In genomic region chr1:43274804-43275180, GRCh38 we compare ENCODE assay signal across 12 cellular contexts. TPM values are rescaled to one million over a fixed set of nuclear protein-coding genes. Genes with fewer than 3 reads are reported as not detected.
DNase-seq lines count a peak whose midpoint lies in the region; ATAC-seq and TF ChIP-seq lines count a peak whose summit lies in the region.
"Had no signal": no experiment of that assay in that cellular context is flagged by ENCODE, and none has a peak within 500 bp of the region (broad histone marks: within the 10 kb centered on the region; RNA-seq: fewer than 3 reads in every experiment).

No MANE protein-coding gene starts in this region.

- peaks cover 2% of the 10 kb centered on the region for H3K9me3 Mint-ChIP-seq in CD4-positive, alpha-beta T cell
- no peaks in the 10 kb centered on the region for H3K9me3 Mint-ChIP-seq in chondrocyte (ENCODE audit: low read depth)
- H3K9me3 Mint-ChIP-seq in neural progenitor cell: peaks cover under 1% of the 10 kb centered on the region
- H3K9me3 Mint-ChIP-seq: memory B cell had no signal

- H3K27ac ChIP-seq in CD4-positive, alpha-beta T cell (ENCODE audit: low read depth, low read length): no peak overlapping the region
- H3K27ac ChIP-seq in IMR-90 (ENCODE audit: insufficient read depth, low read length): no peak overlapping the region
- H3K27ac ChIP-seq in neural progenitor cell: no peak overlapping the region

- H2BK15ac ChIP-seq in IMR-90 (ENCODE audit: low read depth, low read length): peak overlapping the region; percentile 68; the same call in 1 of the 3 replicates

- dilution Hi-C loops in IMR-90 (cut with HindIII; ENCODE audit: low sequenced_read_pairs, unreplicated experiment): no loop called here

- no peaks in the 10 kb centered on the region for H3F3A ChIP-seq in neural progenitor cell (ENCODE audit: low read depth)

- H3K4me3 Mint-ChIP-seq in CD4-positive, alpha-beta T cell: no peak overlapping the region
- H3K4me3 Mint-ChIP-seq in chondrocyte (ENCODE audit: unreplicated experiment) (no peak overlapping the region), neural progenitor cell (no peak overlapping the region)

- H2BK20ac ChIP-seq in IMR-90 (ENCODE audit: low read depth, low read length): no peak overlapping the region

- no peaks in the 10 kb centered on the region for H3K9me3 ChIP-seq in CD4-positive, alpha-beta T cell (ENCODE audit: control insufficient read depth, low read length)
- no peaks in the 10 kb centered on the region for H3K9me3 ChIP-seq in IMR-90 (ENCODE audit: control insufficient read depth, insufficient read depth, low read length)
- no peaks in the 10 kb centered on the region for H3K9me3 ChIP-seq in neural progenitor cell (ENCODE audit: low read depth)

- no peaks in the 10 kb centered on the region for H3K27me3 ChIP-seq in CD4-positive, alpha-beta T cell (ENCODE audit: control insufficient read depth, insufficient read depth, low read length)
- H3K27me3 ChIP-seq in IMR-90 (ENCODE audit: control insufficient read depth, insufficient read depth, low read length): peaks cover 12% of the 10 kb centered on the region; the same call in 1 of the 2 replicates
- H3K27me3 ChIP-seq in neural progenitor cell: no peaks in the 10 kb centered on the region

- H4K5ac ChIP-seq in IMR-90 (ENCODE audit: low read depth, low read length): peak overlapping the region; percentile 57; the same call in 1 of the 2 replicates

- H2AK5ac ChIP-seq in IMR-90 (ENCODE audit: low read depth, low read length): no peak overlapping the region

- H3K23ac ChIP-seq in IMR-90 (ENCODE audit: low read depth, low read length): no peak overlapping the region

- peak overlapping the region; percentile 1; the same call in 1 of the 2 replicates for H3K4ac ChIP-seq in IMR-90 (ENCODE audit: low read depth, low read length)

- no peak for TF ChIP-seq POLR2A in IMR-90 (IDR thresholded peaks at IDR 0.05; ENCODE audit: low read depth, low read length)

- POLR2A ChIA-PET in CD4-positive, alpha-beta T cell (lab: Charles Lee): interaction anchor here (1.5 kb wide), 1 partner anchor 115 kb away, joined by 5 read pairs; the partner anchor contains the start of genes MED8 and SZT2
- POLR2A ChIA-PET in IMR-90 (lab: Charles Lee; ENCODE audit: unreplicated experiment): no interaction called here

- intact Hi-C loops in CD4-positive, alpha-beta T cell (cut with DNase I, micrococcal nuclease): no loop called here
- intact Hi-C loops in IMR-90 (cut with micrococcal nuclease): no loop called here

- no peaks in the 10 kb centered on the region; the same call in 1 of the 2 replicates for H3K9me1 ChIP-seq in IMR-90 (ENCODE audit: insufficient read depth, low read length)

- in situ Hi-C loops in IMR-90 (cut with MboI; ENCODE audit: low sequenced_read_pairs): no loop called here

- CTCF ChIA-PET in CD4-positive, alpha-beta T cell (lab: Charles Lee): no interaction called here
- CTCF ChIA-PET in IMR-90 (lab: Yijun Ruan, JAX): no interaction called here

- H3K4me3 ChIP-seq in IMR-90 (ENCODE audit: insufficient read depth, low read depth, low read length) (no peak overlapping the region), neural progenitor cell (no peak overlapping the region)

- H3K36me3 ChIP-seq in IMR-90 (ENCODE audit: control insufficient read depth, insufficient read depth, low read length) (no peaks in the 10 kb centered on the region), neural progenitor cell (no peaks in the 10 kb centered on the region)

- H4K8ac ChIP-seq in IMR-90 (ENCODE audit: low read depth in 2 of 2, low read length in 2 of 2): peak overlapping the region; percentile 92 to 96

- no peak for TF ChIP-seq RAD21 in IMR-90 (IDR thresholded peaks at IDR 0.05; ENCODE audit: low read length)

- peak overlapping the region; percentile 1 for H2AK9ac ChIP-seq in IMR-90 (replicated peaks; ENCODE audit: low read depth, low read length, poor library complexity)

- H2BK120ac ChIP-seq in IMR-90 (ENCODE audit: low read depth, low read length): peak overlapping the region; percentile 63; the same call in 1 of the 2 replicates

- H2AFZ ChIP-seq in IMR-90 (replicated peaks; ENCODE audit: low read length, poor library complexity) (peak overlapping the region; percentile 88), neural progenitor cell (replicated peaks) (no peak overlapping the region)

- WGBS in IMR-90 (ENCODE audit: extremely low coverage in 2 of 2, insufficient read length in 1 of 2), 2 experiments: 85% methylated on average over 3 of the region's 8 CpGs; no CpG with 5 or more reads in 1 of the 2 experiments

- H3K56ac ChIP-seq in IMR-90 (ENCODE audit: extremely low read depth, insufficient read depth, low read length): no peak overlapping the region

- no peak for DNase-seq in CD4-positive, alpha-beta T cell
- no peak for DNase-seq in IMR-90
- peak; percentile 33 for DNase-seq in chondrocyte (ENCODE audit: low spot score)
- DNase-seq in neural progenitor cell (ENCODE audit: low spot score): no peak
- no peak for DNase-seq in effector CD4-positive, alpha-beta T cell
- no peak for DNase-seq in NCI-H1048 (lab: John Stamatoyannopoulos, UW)
- DNase-seq in NCI-H2171 (lab: John Stamatoyannopoulos, UW): no peak
- DNase-seq: glutamatergic neuron had no signal

- H3K27ac Mint-ChIP-seq in CD4-positive, alpha-beta T cell: peak overlapping the region; percentile 65
- peak overlapping the region; percentile 42 for H3K27ac Mint-ChIP-seq in chondrocyte (ENCODE audit: unreplicated experiment)
- H3K27ac Mint-ChIP-seq in neural progenitor cell: peak overlapping the region; percentile 43
- H3K27ac Mint-ChIP-seq: memory B cell had no signal

- H3K79me1 ChIP-seq in IMR-90 (ENCODE audit: low read depth in 1 of 2, low read length in 2 of 2): no peaks in the 10 kb centered on the region

- H4K20me1 ChIP-seq in IMR-90 (ENCODE audit: insufficient read depth, low read length): no peaks in the 10 kb centered on the region
- no peaks in the 10 kb centered on the region for H4K20me1 ChIP-seq in neural progenitor cell (ENCODE audit: low read depth)

- peaks cover 17% of the 10 kb centered on the region for H3K27me3 Mint-ChIP-seq in CD4-positive, alpha-beta T cell
- peaks cover 2% of the 10 kb centered on the region for H3K27me3 Mint-ChIP-seq in chondrocyte (ENCODE audit: low read depth)
- peaks cover 21% of the 10 kb centered on the region for H3K27me3 Mint-ChIP-seq in neural progenitor cell (ENCODE audit: insufficient read depth, low read depth)

- H3K4me1 ChIP-seq in IMR-90 (ENCODE audit: control insufficient read depth, insufficient read depth, low read length) (0 out of 2 replicates have a peak, but pooled peaks cover 3% of the 10 kb centered on the region), neural progenitor cell (peaks cover 13% of the 10 kb centered on the region)

- no peaks in the 10 kb centered on the region for H3K79me2 ChIP-seq in neural progenitor cell (ENCODE audit: low read depth)

- no peak for ATAC-seq in CD4-positive, alpha-beta T cell (ENCODE audit: poor library complexity)
- ATAC-seq in IMR-90 (ENCODE audit: low read depth): no peak
- ATAC-seq: HCT116, Panc1 had no signal

- H3K4me2 ChIP-seq in IMR-90 (ENCODE audit: low read depth, low read length) (no peak overlapping the region), neural progenitor cell (no peak overlapping the region)

- no TSS peak for BruUV-seq in IMR-90 (replicated peaks; lab: Mats Ljungman, UMichigan)

- H2BK5ac ChIP-seq in IMR-90 (ENCODE audit: low read depth, low read length, poor library complexity, severe bottlenecking): no peak overlapping the region

- peak overlapping the region; percentile 23; the same call in 1 of the 2 replicates for H4K91ac ChIP-seq in IMR-90 (ENCODE audit: insufficient read depth, low read depth, low read length)

- no peaks in the 10 kb centered on the region for H3K36me3 Mint-ChIP-seq in CD4-positive, alpha-beta T cell (ENCODE audit: low read depth)
- H3K36me3 Mint-ChIP-seq in chondrocyte (ENCODE audit: low read depth) (no peaks in the 10 kb centered on the region), neural progenitor cell (no peaks in the 10 kb centered on the region)
- H3K36me3 Mint-ChIP-seq: memory B cell had no signal

- H3K4me1 Mint-ChIP-seq in CD4-positive, alpha-beta T cell (ENCODE audit: low read depth): peaks cover 34% of the 10 kb centered on the region
- H3K4me1 Mint-ChIP-seq in chondrocyte (ENCODE audit: low read depth) (peaks cover 12% of the 10 kb centered on the region), neural progenitor cell (peaks cover 3% of the 10 kb centered on the region)

- H3K9ac ChIP-seq in IMR-90 (ENCODE audit: low read depth, low read length): no peak overlapping the region
- H3K9ac ChIP-seq in neural progenitor cell: no peak overlapping the region

- H3K18ac ChIP-seq in IMR-90 (ENCODE audit: low read depth, low read length): no peak overlapping the region

- H3K14ac ChIP-seq in IMR-90 (replicated peaks; ENCODE audit: low read depth, low read length): peak overlapping the region; percentile 54

- TF ChIP-seq CTCF in CD4-positive, alpha-beta T cell (IDR thresholded peaks at IDR 0.05): no peak
- TF ChIP-seq CTCF in IMR-90 (conservative IDR thresholded peaks at IDR 0.05; ENCODE audit: low read depth, low read length) (no peak), chondrocyte (IDR thresholded peaks at IDR 0.05) (no peak), neural progenitor cell (IDR thresholded peaks at IDR 0.05) (no peak)

TF ChIP-seq in IMR-90, 13 proteins besides CTCF, POLR2A, EP300 and RAD21 (continues in another document):
- TF ChIP-seq MAZ (IDR thresholded peaks at IDR 0.05; ENCODE audit: borderline replicate concordance, low read depth, low read length) (no peak), NFE2L2 (IDR thresholded peaks at IDR 0.05; ENCODE audit: low read depth, low read length) (no peak)

RNA-seq across cellular contexts. Expression of gene TMEM125, which starts 5.0 kb away (rescaled TPM):
- total RNA-seq in CD4-positive, alpha-beta T cell: not detected
- total RNA-seq in IMR-90 (2012; rRNA removed): under 0.01 TPM in 1 of 2 replicates, not detected in the other
- polyA plus RNA-seq in IMR-90 (2012; rRNA removed): 0.03 and 0.10 TPM in 2 replicates
- 0.09 and 0.14 TPM in 2 replicates for polyA plus RNA-seq in IMR-90 (2012; cell fraction: cytosol; rRNA removed)
- 0.06 and 0.24 TPM in 2 replicates for polyA plus RNA-seq in IMR-90 (2012; cell fraction: nucleus; rRNA removed; ENCODE audit: low replicate concordance)
- total RNA-seq in chondrocyte: not detected in 3 replicates
- total RNA-seq in neural progenitor cell (ENCODE audit: low replicate concordance): 0.73 and 2.2 TPM in 2 replicates
- total RNA-seq: dermis microvascular lymphatic vessel endothelial cell had no signal

RNA-seq across cellular contexts. Expression of gene C1orf210, which starts 10.6 kb away (rescaled TPM):
- total RNA-seq in CD4-positive, alpha-beta T cell: not detected
- not detected in 2 replicates for total RNA-seq in IMR-90 (2012; rRNA removed)
- polyA plus RNA-seq in IMR-90 (2012; rRNA removed): not detected in 2 replicates
- polyA plus RNA-seq in IMR-90 (2012; cell fraction: cytosol; rRNA removed): 0.05 TPM in 1 of 2 replicates, not detected in the other
- not detected in 2 replicates for polyA plus RNA-seq in IMR-90 (2012; cell fraction: nucleus; rRNA removed; ENCODE audit: low replicate concordance)
- total RNA-seq in chondrocyte: not detected in 3 replicates
- not detected in 2 replicates for total RNA-seq in neural progenitor cell (ENCODE audit: low replicate concordance)
- total RNA-seq: dermis microvascular lymphatic vessel endothelial cell had no signal

RNA-seq across cellular contexts. Expression of gene TIE1, which starts 26.0 kb away (rescaled TPM):
- total RNA-seq in CD4-positive, alpha-beta T cell: not detected
- total RNA-seq in IMR-90 (2012; rRNA removed) (2.3 and 3.3 TPM in 2 replicates), chondrocyte (not detected in 3 replicates), neural progenitor cell (ENCODE audit: low replicate concordance) (0.21 and 0.25 TPM in 2 replicates)
- polyA plus RNA-seq in IMR-90 (2012; rRNA removed): 7.5 and 8.5 TPM in 2 replicates
- 3.5 and 5.9 TPM in 2 replicates for polyA plus RNA-seq in IMR-90 (2012; cell fraction: cytosol; rRNA removed)
- 9.5 and 18.0 TPM in 2 replicates for polyA plus RNA-seq in IMR-90 (2012; cell fraction: nucleus; rRNA removed; ENCODE audit: low replicate concordance)
